ENCODE assay signal across 14 cellular contexts in the genomic region with DNA sequence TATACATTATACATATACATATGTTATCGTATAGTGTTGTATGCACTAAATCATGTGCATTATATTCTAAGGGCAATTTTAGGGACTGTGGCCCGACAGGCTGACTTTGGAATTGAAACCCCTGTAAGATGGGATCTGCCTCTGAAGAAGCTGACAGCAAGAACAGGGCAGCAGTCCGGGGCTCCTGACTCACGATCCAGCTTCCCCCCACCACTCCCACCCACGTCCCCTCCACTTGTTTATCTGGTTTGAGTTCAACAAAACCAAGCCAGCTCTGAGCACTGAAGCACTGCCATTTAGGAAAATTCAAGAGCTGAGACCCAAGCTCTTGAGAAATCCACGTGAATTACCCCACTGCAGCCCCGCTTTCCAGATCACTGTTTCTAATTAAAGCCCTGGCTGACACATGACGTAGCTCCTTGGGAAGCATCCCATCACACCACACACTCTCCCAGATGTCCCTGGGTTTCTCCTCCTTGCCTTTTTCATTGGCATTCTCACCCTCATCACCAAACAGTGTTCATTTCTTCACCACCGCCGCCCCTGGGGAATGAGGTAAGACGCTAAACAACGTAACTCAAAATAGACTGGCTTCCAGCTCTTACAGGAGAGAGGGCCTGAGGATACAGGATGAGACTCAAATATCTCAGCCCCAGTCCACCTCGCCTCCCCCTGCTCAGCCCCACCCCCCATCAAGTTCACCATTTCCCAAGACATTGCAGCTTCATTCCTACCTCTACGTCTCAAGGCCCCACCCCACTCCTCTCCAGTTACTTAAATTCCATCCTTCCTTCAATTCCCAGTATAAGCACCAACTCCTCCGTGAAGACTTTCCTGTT.
A peak's percentile ranks its signal among the peaks of the same experiment; 100 is the strongest.
DNase-seq lines count a peak whose midpoint lies in the region; ATAC-seq lines count a peak whose summit lies in the region.
"Had no signal": no experiment of that assay in that cellular context is flagged by ENCODE, and none has a peak within 500 bp of the region (broad histone marks: within the 10 kb centered on the region; RNA-seq: fewer than 3 reads in every experiment).

No MANE protein-coding gene starts in this region.

- H3K4me1 Mint-ChIP-seq in activated T-cell treated with anti-CD3 and anti-CD28 coated beads, Interleukin-2, amount 50 U/mL, for 4 hours (ENCODE audit: low read depth): no peaks in the 10 kb centered on the region

- no peak overlapping the region for H3K4me3 Mint-ChIP-seq in activated T-cell treated with anti-CD3 and anti-CD28 coated beads, Interleukin-2, amount 50 U/mL, for 4 hours
- H3K4me3 Mint-ChIP-seq: effector memory CD8-positive, alpha-beta T cell had no signal

- peaks cover 7% of the 10 kb centered on the region for H3K27me3 Mint-ChIP-seq in activated T-cell treated with anti-CD3 and anti-CD28 coated beads, Interleukin-2, amount 50 U/mL, for 4 hours (ENCODE audit: low read depth)

- peaks cover 16% of the 10 kb centered on the region for H3K9me3 Mint-ChIP-seq in activated T-cell treated with anti-CD3 and anti-CD28 coated beads, Interleukin-2, amount 50 U/mL, for 4 hours

- peaks cover 8% of the 10 kb centered on the region for H3K36me3 Mint-ChIP-seq in activated T-cell treated with anti-CD3 and anti-CD28 coated beads, Interleukin-2, amount 50 U/mL, for 4 hours (ENCODE audit: insufficient read depth)

- H3K4me3 ChIP-seq in skeletal muscle cell (ENCODE audit: low read depth, low read length): no peak overlapping the region
- H3K4me3 ChIP-seq: BLaER1 treated with 17β-estradiol and CSF1 and Interleukin-3, amounts not matched to agents 10 nM and 100 nM; skin epidermis had no signal

- peak; percentile 37 for DNase-seq in EH (ENCODE audit: low read depth)
- peak; percentile 66 for DNase-seq in cerebellum (ENCODE audit: low spot score)
- peak; percentile 71 for DNase-seq in left kidney (ENCODE audit: low read depth, low spot score)
- peak; percentile 88 for DNase-seq in skeletal muscle cell (ENCODE audit: low read depth)
- DNase-seq in stimulated activated CD4-positive, alpha-beta T cell treated with anti-CD3 and anti-CD28 coated beads, Interleukin-4, amount 100 ng/mL, for 1 hour: no peak
- no peak for DNase-seq in NCI-H2081 treated with DMSO at 0.1 percent for 48 hours (lab: John Stamatoyannopoulos, UW)
- no peak for DNase-seq in T1000 (lab: John Stamatoyannopoulos, UW)
- no peak for DNase-seq in activated T-cell treated with anti-CD3 and anti-CD28 coated beads, Interleukin-2, amount 50 U/mL, for 4 hours
- DNase-seq: activated CD4-positive, alpha-beta T cell treated with anti-CD3 and anti-CD28 coated beads for 1 hour; brain microvascular endothelial cell; effector memory CD8-positive, alpha-beta T cell; Karpas-422 had no signal

- ATAC-seq in activated T-cell treated with anti-CD3 and anti-CD28 coated beads, Interleukin-2, amount 50 U/mL, for 4 hours: no peak
- ATAC-seq: effector memory CD8-positive, alpha-beta T cell had no signal

Comparison
In these comparisons a context has a peak if more than half of its experiments do, and no peak if none do; other contexts are left out.
1. DNase-seq: peak in EH (single experiment), cerebellum (single experiment), left kidney (single experiment) and skeletal muscle cell (single experiment); none in stimulated activated CD4-positive, alpha-beta T cell treated with anti-CD3 and anti-CD28 coated beads, Interleukin-4, amount 100 ng/mL, for 1 hour (single experiment), NCI-H2081 treated with DMSO at 0.1 percent for 48 hours (single experiment), T1000 (single experiment) and activated T-cell treated with anti-CD3 and anti-CD28 coated beads, Interleukin-2, amount 50 U/mL, for 4 hours (single experiment).